ENCODE assay signal across 19 cellular contexts in genomic region chr10:6233725-6234277, GRCh38. TPM values are rescaled to one million over a fixed set of nuclear protein-coding genes. Genes with fewer than 3 reads are reported as not detected.
DNase-seq lines count a peak whose midpoint lies in the region; ATAC-seq and TF ChIP-seq lines count a peak whose summit lies in the region.
"Had no signal": no experiment of that assay in that cellular context is flagged by ENCODE, and none has a peak within 500 bp of the region (broad histone marks: within the 10 kb centered on the region; RNA-seq: fewer than 3 reads in every experiment).

No MANE protein-coding gene starts in this region.

- peaks cover 0 to 2% (median 0%) of the 10 kb centered on the region in 8 donors for H3K9me3 Mint-ChIP-seq in CD4-positive, alpha-beta memory T cell
- H3K9me3 Mint-ChIP-seq in neural crest cell = peaks cover 2% of the 10 kb centered on the region
- H3K9me3 Mint-ChIP-seq in activated T-helper 2 cell treated with anti-CD3 and anti-CD28 coated beads, Interferon-gamma antibody, Interleukin-2, Interleukin-4, amounts not matched to agents 10 μg/mL and 5 μg/mL and 100 μg/mL, durations not matched to agents 14 hours and 24 hours and 36 hours = no peaks in the 10 kb centered on the region

- H3K27me3 Mint-ChIP-seq in CD4-positive, alpha-beta memory T cell = no peaks in the 10 kb centered on the region
- no peaks in the 10 kb centered on the region for H3K27me3 Mint-ChIP-seq in neural crest cell (ENCODE audit: low read depth)
- no peaks in the 10 kb centered on the region for H3K27me3 Mint-ChIP-seq in activated T-helper 2 cell treated with anti-CD3 and anti-CD28 coated beads, Interferon-gamma antibody, Interleukin-2, Interleukin-4, amounts not matched to agents 10 μg/mL and 5 μg/mL and 100 μg/mL, durations not matched to agents 14 hours and 24 hours and 36 hours (ENCODE audit: low read depth)

- in situ Hi-C loops in gastrocnemius medialis (cut with MboI; ENCODE audit: low sequenced_read_pairs in 4 of 4) = loop anchor here in 2 of 4 donors (25.0 kb wide), 1 partner anchor 154 kb away; no protein-coding TSS in a partner anchor

- no peak for TF ChIP-seq POLR2A in gastrocnemius medialis (IDR thresholded peaks at IDR 0.05)

- POLR2A ChIA-PET in CD4-positive, alpha-beta memory T cell (lab: Charles Lee; ENCODE audit: partially characterized antibody) = interaction anchor here (1.0 kb wide), 1 partner anchor 41 kb away, joined by 5 read pairs; no protein-coding TSS in a partner anchor

- no peak overlapping the region for H3K27ac ChIP-seq in CD4-positive, alpha-beta memory T cell (ENCODE audit: low read depth, low read length)
- H3K27ac ChIP-seq in caudate nucleus (ENCODE audit: low read depth, low read length) (peak overlapping the region; percentile 65), gastrocnemius medialis (peak overlapping the region in 1 of 4 donors; percentile 10)
- H3K27ac ChIP-seq: PC-9, SJSA1 had no signal

- peaks cover 4 to 12% (median 6%) of the 10 kb centered on the region in 4 donors for H3K4me1 Mint-ChIP-seq in CD4-positive, alpha-beta memory T cell
- peaks cover 1% of the 10 kb centered on the region for H3K4me1 Mint-ChIP-seq in neural crest cell
- peaks cover 8% of the 10 kb centered on the region for H3K4me1 Mint-ChIP-seq in activated T-helper 2 cell treated with anti-CD3 and anti-CD28 coated beads, Interferon-gamma antibody, Interleukin-2, Interleukin-4, amounts not matched to agents 10 μg/mL and 5 μg/mL and 100 μg/mL, durations not matched to agents 14 hours and 24 hours and 36 hours (ENCODE audit: low read depth)

- intact Hi-C loops in CD4-positive, alpha-beta memory T cell (cut with micrococcal nuclease) = no loop called here
- intact Hi-C loops in activated T-helper 2 cell treated with anti-CD3 and anti-CD28 coated beads, Interferon-gamma antibody, Interleukin-2, Interleukin-4, amounts not matched to agents 10 μg/mL and 5 μg/mL and 100 μg/mL, durations not matched to agents 14 hours and 24 hours and 36 hours (cut with micrococcal nuclease) = no loop called here
- intact Hi-C loops in gastrocnemius medialis (cut with DNase I; ENCODE audit: low total_unique reads) = no loop called here

- no peaks in the 10 kb centered on the region for H3K9me3 ChIP-seq in CD4-positive, alpha-beta memory T cell (ENCODE audit: control insufficient read depth in 1 of 2, low read length in 2 of 2)
- H3K9me3 ChIP-seq in gastrocnemius medialis = no peaks in the 10 kb centered on the region
- H3K9me3 ChIP-seq: Caco-2, SJSA1 had no signal

- no peak overlapping the region for H3K4me3 ChIP-seq in CD4-positive, alpha-beta memory T cell (ENCODE audit: low read length in 2 of 2)
- no peak overlapping the region for H3K4me3 ChIP-seq in gastrocnemius medialis
- H3K4me3 ChIP-seq: K562, PC-9, SJSA1 had no signal

- TF ChIP-seq CTCF in GM20000 (IDR thresholded peaks at IDR 0.05; ENCODE audit: extremely low read depth, missing control alignments) (no peak), neural crest cell (conservative IDR thresholded peaks at IDR 0.05) (no peak), gastrocnemius medialis (IDR thresholded peaks at IDR 0.05 in 4 of 5, conservative IDR thresholded peaks at IDR 0.05 in 1 of 5) (no peak)

- peaks cover 17% of the 10 kb centered on the region for H3K36me3 ChIP-seq in CD4-positive, alpha-beta memory T cell (ENCODE audit: insufficient read depth, low read length)
- H3K36me3 ChIP-seq in gastrocnemius medialis = peaks cover 9 to 68% of the 10 kb centered on the region in 2 donors

- peak overlapping the region in 4 of 7 donors; percentile 35 to 60 (median 50) for H3K27ac Mint-ChIP-seq in CD4-positive, alpha-beta memory T cell
- peak overlapping the region; percentile 75 for H3K27ac Mint-ChIP-seq in neural crest cell (ENCODE audit: unreplicated experiment)
- no peak overlapping the region for H3K27ac Mint-ChIP-seq in activated T-helper 2 cell treated with anti-CD3 and anti-CD28 coated beads, Interferon-gamma antibody, Interleukin-2, Interleukin-4, amounts not matched to agents 10 μg/mL and 5 μg/mL and 100 μg/mL, durations not matched to agents 14 hours and 24 hours and 36 hours

- no peak for DNase-seq in CD4-positive, alpha-beta memory T cell
- peak; percentile 12 for DNase-seq in GM20000 (ENCODE audit: low spot score)
- no peak for DNase-seq in caudate nucleus (lab: John Stamatoyannopoulos, UW)
- no peak for DNase-seq in neural crest cell (ENCODE audit: low read depth, low spot score)
- no peak for DNase-seq in activated T-helper 2 cell treated with anti-CD3 and anti-CD28 coated beads, Interferon-gamma antibody, Interleukin-2, Interleukin-4, amounts not matched to agents 10 μg/mL and 5 μg/mL and 100 μg/mL, durations not matched to agents 14 hours and 24 hours and 36 hours (ENCODE audit: low spot score)
- no peak for DNase-seq in gastrocnemius medialis
- DNase-seq in NCI-H345 treated with DMSO at 0.1 percent for 48 hours (lab: John Stamatoyannopoulos, UW; ENCODE audit: unreplicated experiment) = no peak
- DNase-seq: Caco-2, DMS53, NCI-H1048, NCI-H1436 treated with DMSO at 0.1 percent for 48 hours, NCI-H2029 treated with DMSO at 0.1 percent for 48 hours, NCI-H510A, NCI-H82, PC-9 had no signal

- H3K4me3 Mint-ChIP-seq in CD4-positive, alpha-beta memory T cell = no peak overlapping the region
- H3K4me3 Mint-ChIP-seq in neural crest cell = no peak overlapping the region
- no peak overlapping the region for H3K4me3 Mint-ChIP-seq in activated T-helper 2 cell treated with anti-CD3 and anti-CD28 coated beads, Interferon-gamma antibody, Interleukin-2, Interleukin-4, amounts not matched to agents 10 μg/mL and 5 μg/mL and 100 μg/mL, durations not matched to agents 14 hours and 24 hours and 36 hours (ENCODE audit: low read depth)

- ATAC-seq in GM19324 (IDR thresholded peaks at IDR 0.05; ENCODE audit: low FRiP score, unreplicated experiment) (no peak), gastrocnemius medialis (no peak)
- ATAC-seq: HCT116, K562 had no signal

- H3K36me3 Mint-ChIP-seq in CD4-positive, alpha-beta memory T cell = peaks cover 32 to 53% of the 10 kb centered on the region in 2 donors
- H3K36me3 Mint-ChIP-seq in neural crest cell (ENCODE audit: low read depth) = peaks cover 9% of the 10 kb centered on the region
- peaks cover 79% of the 10 kb centered on the region for H3K36me3 Mint-ChIP-seq in activated T-helper 2 cell treated with anti-CD3 and anti-CD28 coated beads, Interferon-gamma antibody, Interleukin-2, Interleukin-4, amounts not matched to agents 10 μg/mL and 5 μg/mL and 100 μg/mL, durations not matched to agents 14 hours and 24 hours and 36 hours (ENCODE audit: low read depth)

- peaks cover 4% of the 10 kb centered on the region for H3K4me1 ChIP-seq in CD4-positive, alpha-beta memory T cell (ENCODE audit: insufficient read depth, low read length)
- H3K4me1 ChIP-seq in gastrocnemius medialis = no peaks in the 10 kb centered on the region
- H3K4me1 ChIP-seq: Caco-2 had no signal

- CTCF ChIA-PET in CD4-positive, alpha-beta memory T cell (lab: Charles Lee; ENCODE audit: partially characterized antibody) = no interaction called here

- H3K27me3 ChIP-seq in CD4-positive, alpha-beta memory T cell (ENCODE audit: insufficient read depth, low read length) = no peaks in the 10 kb centered on the region
- H3K27me3 ChIP-seq in gastrocnemius medialis = no peaks in the 10 kb centered on the region
- H3K27me3 ChIP-seq: SJSA1 had no signal

RNA-seq across cellular contexts. Expression of gene PFKFB3, which starts 31.1 kb away (rescaled TPM):
- 10 to 100 TPM; 55.7 to 67.1 TPM for total RNA-seq in CD4-positive, alpha-beta memory T cell
- 10 to 100 TPM; 11.8 to 16.0 TPM for polyA plus RNA-seq in CD4-positive, alpha-beta memory T cell
- total RNA-seq in neural crest cell (36.7 and 39.3 TPM in 2 replicates), gastrocnemius medialis (1,000 to 10,000 TPM in 1 of 4 donors, 100 to 1,000 TPM in 3; 218 to 1,159 (median 337) TPM)
- total RNA-seq in activated T-helper 2 cell treated with anti-CD3 and anti-CD28 coated beads, Interferon-gamma antibody, Interleukin-2, Interleukin-4, amounts not matched to agents 10 μg/mL and 5 μg/mL and 100 μg/mL, durations not matched to agents 14 hours and 24 hours and 36 hours = 124 and 126 TPM in 2 replicates
